10 cellular contexts compared by ENCODE assay signal in genomic region chr2:103788875-103789715, GRCh38.
DNase-seq lines count a peak whose midpoint lies in the region; ATAC-seq and TF ChIP-seq lines count a peak whose summit lies in the region.
"Had no signal": no experiment of that assay in that cellular context is flagged by ENCODE, and none has a peak within 500 bp of the region (broad histone marks: within the 10 kb centered on the region; RNA-seq: fewer than 3 reads in every experiment).

No MANE protein-coding gene starts in this region.

- DNase-seq in left ventricle myocardium inferior, result peak; percentile 14
- no peak for DNase-seq in Right ventricle myocardium superior
- peak in 53 of 58 donors; percentile 5 to 77 (median 44) for DNase-seq in anterior cingulate cortex (lab: John Stamatoyannopoulos, UW)
- peak; percentile 91 for DNase-seq in kidney tubule cell (ENCODE audit: low spot score)
- DNase-seq in CD8-positive, alpha-beta memory T cell, result no peak
- DNase-seq in esophagus squamous epithelium (lab: John Stamatoyannopoulos, UW), result no peak
- no peak for DNase-seq in NCI-H2171 (lab: John Stamatoyannopoulos, UW)
- DNase-seq: activated CD4-positive, alpha-beta memory T cell treated with anti-CD3 and anti-CD28 coated beads, Interleukin-2, amount 10 ng/mL, durations not matched to agents 7 days and 5 days had no signal

- no peak for TF ChIP-seq POLR2A in esophagus squamous epithelium (IDR thresholded peaks at IDR 0.05)

- intact Hi-C loops in left ventricle myocardium inferior (cut with micrococcal nuclease), result no loop called here
- intact Hi-C loops in Right ventricle myocardium superior (cut with DNase I), result no loop called here
- intact Hi-C loops in esophagus squamous epithelium (cut with DNase I), result no loop called here

- H3K36me3 ChIP-seq in left ventricle myocardium inferior, result no peaks in the 10 kb centered on the region
- no peaks in the 10 kb centered on the region for H3K36me3 ChIP-seq in CD8-positive, alpha-beta memory T cell (ENCODE audit: insufficient read depth, low read length)
- no peaks in the 10 kb centered on the region for H3K36me3 ChIP-seq in esophagus squamous epithelium

- no peaks in the 10 kb centered on the region for H3K27me3 Mint-ChIP-seq in CD8-positive, alpha-beta memory T cell
- H3K27me3 Mint-ChIP-seq: activated CD4-positive, alpha-beta memory T cell treated with anti-CD3 and anti-CD28 coated beads, Interleukin-2, amount 10 ng/mL, durations not matched to agents 7 days and 5 days had no signal

- H3K27ac ChIP-seq in left ventricle myocardium inferior (replicated peaks) (no peak overlapping the region), esophagus squamous epithelium (no peak overlapping the region)
- H3K27ac ChIP-seq in CD8-positive, alpha-beta memory T cell (ENCODE audit: low read depth, low read length), result no peak overlapping the region

- no peak for ATAC-seq in Right ventricle myocardium superior (ENCODE audit: poor library complexity)
- no peak for ATAC-seq in HG03460 (IDR thresholded peaks at IDR 0.05; ENCODE audit: unreplicated experiment)

- no peak overlapping the region for H3K4me3 ChIP-seq in left ventricle myocardium inferior
- no peak overlapping the region for H3K4me3 ChIP-seq in CD8-positive, alpha-beta memory T cell (ENCODE audit: low read length)
- no peak overlapping the region for H3K4me3 ChIP-seq in esophagus squamous epithelium

- CTCF ChIA-PET in CD8-positive, alpha-beta memory T cell (lab: Charles Lee), result no interaction called here

- no peaks in the 10 kb centered on the region for H3K4me1 ChIP-seq in left ventricle myocardium inferior
- no peaks in the 10 kb centered on the region for H3K4me1 ChIP-seq in CD8-positive, alpha-beta memory T cell (ENCODE audit: insufficient read depth, low read length)
- H3K4me1 ChIP-seq in esophagus squamous epithelium, result no peaks in the 10 kb centered on the region

- H3K9me3 Mint-ChIP-seq in CD8-positive, alpha-beta memory T cell, result peaks cover 4 to 41% (median 10%) of the 10 kb centered on the region in 5 donors
- H3K9me3 Mint-ChIP-seq: mesothelial cell of epicardium had no signal

- 18 to 19% methylated on average over 4 of the region's 4 CpGs for WGBS in esophagus squamous epithelium, 2 donors

- no peak overlapping the region for H3K27ac Mint-ChIP-seq in CD8-positive, alpha-beta memory T cell
- H3K27ac Mint-ChIP-seq: activated CD4-positive, alpha-beta memory T cell treated with anti-CD3 and anti-CD28 coated beads, Interleukin-2, amount 10 ng/mL, durations not matched to agents 7 days and 5 days; mesothelial cell of epicardium had no signal

- H3K27me3 ChIP-seq in left ventricle myocardium inferior (ENCODE audit: low read depth), result no peaks in the 10 kb centered on the region
- H3K27me3 ChIP-seq in CD8-positive, alpha-beta memory T cell (ENCODE audit: insufficient read depth, low read length, poor library complexity, severe bottlenecking), result no peaks in the 10 kb centered on the region
- no peaks in the 10 kb centered on the region for H3K27me3 ChIP-seq in esophagus squamous epithelium

- H3K9me3 ChIP-seq in left ventricle myocardium inferior (replicated peaks) (no peaks in the 10 kb centered on the region), esophagus squamous epithelium (no peaks in the 10 kb centered on the region)
- no peaks in the 10 kb centered on the region for H3K9me3 ChIP-seq in CD8-positive, alpha-beta memory T cell (ENCODE audit: low read length)

- POLR2A ChIA-PET in CD8-positive, alpha-beta memory T cell (lab: Charles Lee), result no interaction called here

- no peaks in the 10 kb centered on the region for H3K36me3 Mint-ChIP-seq in CD8-positive, alpha-beta memory T cell
- H3K36me3 Mint-ChIP-seq: mesothelial cell of epicardium had no signal

- H3K4me1 Mint-ChIP-seq in CD8-positive, alpha-beta memory T cell, result no peaks in the 10 kb centered on the region
- H3K4me1 Mint-ChIP-seq: activated CD4-positive, alpha-beta memory T cell treated with anti-CD3 and anti-CD28 coated beads, Interleukin-2, amount 10 ng/mL, durations not matched to agents 7 days and 5 days had no signal

- no peak for TF ChIP-seq CTCF in left ventricle myocardium inferior (IDR thresholded peaks at IDR 0.05; ENCODE audit: borderline replicate concordance)
- TF ChIP-seq CTCF in esophagus squamous epithelium (IDR thresholded peaks at IDR 0.05), result no peak

- H3K4me3 Mint-ChIP-seq in CD8-positive, alpha-beta memory T cell, result no peak overlapping the region
- H3K4me3 Mint-ChIP-seq: activated CD4-positive, alpha-beta memory T cell treated with anti-CD3 and anti-CD28 coated beads, Interleukin-2, amount 10 ng/mL, durations not matched to agents 7 days and 5 days; mesothelial cell of epicardium had no signal

Comparison
In these comparisons a context has a peak if more than half of its experiments do, and no peak if none do; other contexts are left out.
1. DNase-seq: peak in left ventricle myocardium inferior (single experiment), anterior cingulate cortex (53 of 58) and kidney tubule cell (single experiment); none in Right ventricle myocardium superior (single experiment), CD8-positive, alpha-beta memory T cell (0 of 5), esophagus squamous epithelium (single experiment) and NCI-H2171 (single experiment).